In the genomic region with DNA sequence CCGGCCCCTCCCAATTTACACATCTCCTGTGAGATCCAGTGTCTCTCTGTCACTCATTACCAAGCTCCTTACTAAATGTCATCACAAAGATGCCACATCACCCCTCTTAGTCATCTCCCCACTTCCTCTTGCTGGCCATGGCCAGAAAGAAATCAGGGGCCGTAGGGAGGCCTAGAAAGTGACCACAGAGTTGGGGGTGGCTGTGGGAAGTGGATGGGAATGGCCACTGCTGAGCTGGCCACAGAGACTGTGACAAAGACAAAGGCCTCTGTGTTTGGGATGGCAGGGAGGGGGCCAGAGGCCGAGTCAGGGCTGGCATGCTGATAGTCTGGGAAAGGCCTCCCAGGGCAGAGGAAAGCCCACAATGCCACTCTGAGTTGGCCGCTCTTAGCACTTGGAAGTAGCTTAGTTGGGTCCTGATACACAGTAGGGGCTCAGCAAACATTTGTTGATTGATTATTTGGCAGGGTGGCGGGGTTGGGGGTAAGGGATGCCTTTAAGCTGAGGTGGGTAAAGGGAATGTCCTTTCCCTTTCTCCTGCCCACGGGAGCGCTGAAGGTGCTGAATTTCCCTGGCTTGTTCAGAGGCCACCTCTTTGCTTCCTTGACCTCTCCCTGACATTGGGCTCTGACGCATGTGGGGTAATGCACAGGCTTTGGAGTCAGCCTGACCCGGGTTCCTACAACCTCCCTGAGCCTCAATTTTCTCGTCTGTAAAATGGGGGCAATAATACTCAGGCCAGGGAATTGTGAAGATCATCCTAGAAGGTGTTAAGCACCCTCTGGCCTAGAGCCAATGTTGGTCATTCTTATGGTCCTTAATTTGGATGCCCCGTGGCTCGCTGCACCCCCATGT, we compare ENCODE assay signal across 9 cellular contexts. TPM values are rescaled to one million over a fixed set of nuclear protein-coding genes. Genes with fewer than 3 reads are reported as not detected.
DNase-seq lines count a peak whose midpoint lies in the region; TF ChIP-seq lines count a peak whose summit lies in the region.
"Had no signal": no experiment of that assay in that cellular context is flagged by ENCODE, and none has a peak within 500 bp of the region (broad histone marks: within the 10 kb centered on the region; RNA-seq: fewer than 3 reads in every experiment).

No MANE protein-coding gene starts in this region.

- H3K36me3 Mint-ChIP-seq in activated CD4-positive, alpha-beta memory T cell treated with anti-CD3 and anti-CD28 coated beads for 36 hours, result no peaks in the 10 kb centered on the region
- H3K36me3 Mint-ChIP-seq: activated naive CD8-positive, alpha-beta T cell treated with anti-CD3 and anti-CD28 coated beads, Interleukin-2, amount 10 ng/mL, durations not matched to agents 7 days and 5 days; memory B cell had no signal

- no peaks in the 10 kb centered on the region for H3K27me3 Mint-ChIP-seq in activated CD4-positive, alpha-beta memory T cell treated with anti-CD3 and anti-CD28 coated beads for 36 hours

- CTCF ChIA-PET in activated CD4-positive, alpha-beta memory T cell treated with anti-CD3 and anti-CD28 coated beads for 36 hours (lab: Charles Lee), result interaction anchor here (0.6 to 1.9 kb wide), 4 partner anchors 8 to 157 kb away, joined by 3 to 10 read pairs (median 4); no protein-coding TSS in a partner anchor

- peak overlapping the region; percentile 20 to 26 for H3K27ac ChIP-seq in tibial artery

- no peak overlapping the region for H3K4me3 ChIP-seq in tibial artery

- H3K36me3 ChIP-seq in tibial artery, result no peaks in the 10 kb centered on the region

- no peak overlapping the region for H3K27ac Mint-ChIP-seq in activated CD4-positive, alpha-beta memory T cell treated with anti-CD3 and anti-CD28 coated beads for 36 hours
- H3K27ac Mint-ChIP-seq: memory B cell had no signal

- H3K9me3 Mint-ChIP-seq in activated CD4-positive, alpha-beta memory T cell treated with anti-CD3 and anti-CD28 coated beads for 36 hours, result no peaks in the 10 kb centered on the region
- H3K9me3 Mint-ChIP-seq: activated naive CD8-positive, alpha-beta T cell treated with anti-CD3 and anti-CD28 coated beads, Interleukin-2, amount 10 ng/mL, durations not matched to agents 7 days and 5 days; memory B cell had no signal

- no peaks in the 10 kb centered on the region for H3K27me3 ChIP-seq in tibial artery

- H3K4me1 ChIP-seq in tibial artery, result peaks cover 0 to 22% (median 12%) of the 10 kb centered on the region in 4 donors

- no peaks in the 10 kb centered on the region for H3K4me1 Mint-ChIP-seq in activated CD4-positive, alpha-beta memory T cell treated with anti-CD3 and anti-CD28 coated beads for 36 hours (ENCODE audit: low read depth)
- H3K4me1 Mint-ChIP-seq: memory B cell had no signal

- intact Hi-C loops in tibial artery (cut with DNase I; ENCODE audit: low total_unique reads), result no loop called here
- intact Hi-C loops in activated CD4-positive, alpha-beta memory T cell treated with anti-CD3 and anti-CD28 coated beads for 36 hours (cut with micrococcal nuclease), result no loop called here

- POLR2A ChIA-PET in activated CD4-positive, alpha-beta memory T cell treated with anti-CD3 and anti-CD28 coated beads for 36 hours (lab: Charles Lee), result interaction anchor here (0.6 kb wide), 1 partner anchor 540 kb away, joined by 4 read pairs; no protein-coding TSS in a partner anchor

- no peak for TF ChIP-seq CTCF in tibial artery (IDR thresholded peaks at IDR 0.05)

- H3K9me3 ChIP-seq in tibial artery, result no peaks in the 10 kb centered on the region

- H3K4me3 Mint-ChIP-seq in activated CD4-positive, alpha-beta memory T cell treated with anti-CD3 and anti-CD28 coated beads for 36 hours, result no peak overlapping the region
- H3K4me3 Mint-ChIP-seq: activated naive CD8-positive, alpha-beta T cell treated with anti-CD3 and anti-CD28 coated beads, Interleukin-2, amount 10 ng/mL, durations not matched to agents 7 days and 5 days; memory B cell had no signal

- DNase-seq in M059J (ENCODE audit: low read depth), result peak; percentile 99
- peak in 53 of 56 donors; percentile 23 to 94 (median 80) for DNase-seq in amygdala (lab: John Stamatoyannopoulos, UW)
- peak; percentile 69 for DNase-seq in kidney glomerular epithelial cell (lab: John Stamatoyannopoulos, UW)
- DNase-seq in tibial artery, result no peak
- DNase-seq in HT-29 (ENCODE audit: low spot score), result no peak
- no peak for DNase-seq in COLO668 (lab: John Stamatoyannopoulos, UW; ENCODE audit: unreplicated experiment)
- no peak for DNase-seq in activated CD4-positive, alpha-beta memory T cell treated with anti-CD3 and anti-CD28 coated beads for 36 hours
- DNase-seq: activated naive CD8-positive, alpha-beta T cell treated with anti-CD3 and anti-CD28 coated beads, Interleukin-2, amount 10 ng/mL, durations not matched to agents 7 days and 5 days had no signal

RNA-seq across cellular contexts. Expression of a gene that starts 13.2 kb away (rescaled TPM):
- total RNA-seq in M059J (2014; rRNA removed; shearing (Covaris generic)), result 16.3 and 43.1 TPM in 2 replicates
- 0.51 and 0.99 TPM in 2 replicates for total RNA-seq in HT-29 (2014; rRNA removed; shearing (Covaris generic))
- 1 to 10 TPM; 2.2 to 2.6 TPM for total RNA-seq in activated CD4-positive, alpha-beta memory T cell treated with anti-CD3 and anti-CD28 coated beads for 36 hours

RNA-seq across cellular contexts. Expression of a gene that starts 45.2 kb away (rescaled TPM):
- total RNA-seq in M059J (2014; rRNA removed; shearing (Covaris generic)), result 565 and 854 TPM in 2 replicates
- 183 and 213 TPM in 2 replicates for total RNA-seq in HT-29 (2014; rRNA removed; shearing (Covaris generic))
- total RNA-seq in activated CD4-positive, alpha-beta memory T cell treated with anti-CD3 and anti-CD28 coated beads for 36 hours, result 10 to 100 TPM; 48.4 to 51.8 TPM

Comparison
In these comparisons a context has a peak if more than half of its experiments do, and no peak if none do; other contexts are left out.
1. DNase-seq: peak in M059J (single experiment), amygdala (53 of 56) and kidney glomerular epithelial cell (single experiment); none in tibial artery (0 of 2), HT-29 (single experiment), COLO668 (single experiment) and activated CD4-positive, alpha-beta memory T cell treated with anti-CD3 and anti-CD28 coated beads for 36 hours (single experiment).